ENCODE assay signal across 16 cellular contexts in genomic region chr4:73281396-73281795, GRCh38. TPM values are rescaled to one million over a fixed set of nuclear protein-coding genes. Genes with fewer than 3 reads are reported as not detected.
A peak's percentile ranks its signal among the peaks of the same experiment; 100 is the strongest.
DNase-seq lines count a peak whose midpoint lies in the region; ATAC-seq and TF ChIP-seq lines count a peak whose summit lies in the region.
"Had no signal": no experiment of that assay in that cellular context is flagged by ENCODE, and none has a peak within 500 bp of the region (broad histone marks: within the 10 kb centered on the region; RNA-seq: fewer than 3 reads in every experiment).

No MANE protein-coding gene starts in this region.

- no peak overlapping the region for H3K27ac Mint-ChIP-seq in activated naive CD8-positive, alpha-beta T cell treated with anti-CD3 and anti-CD28 coated beads for 36 hours
- H3K27ac Mint-ChIP-seq: B cell; CD4-positive, CD25-positive, alpha-beta regulatory T cell had no signal

- no peak for TF ChIP-seq CTCF in LNCaP clone FGC (IDR thresholded peaks at IDR 0.05; ENCODE audit: control insufficient read depth, extremely low read depth, insufficient read depth)

- H3K4me3 ChIP-seq in LNCaP clone FGC (ENCODE audit: low read depth, low read length) = no peak overlapping the region
- H3K4me3 ChIP-seq: BLaER1 treated with 17β-estradiol and CSF1 and Interleukin-3, amounts not matched to agents 10 nM and 100 nM; GM23248; HAP-1 had no signal

- no peak for ATAC-seq in GM18517 (IDR thresholded peaks at IDR 0.05; ENCODE audit: unreplicated experiment)

- peaks cover 11% of the 10 kb centered on the region for H3K9me3 Mint-ChIP-seq in activated naive CD8-positive, alpha-beta T cell treated with anti-CD3 and anti-CD28 coated beads for 36 hours

- peaks cover 3% of the 10 kb centered on the region for H3K4me1 Mint-ChIP-seq in activated naive CD8-positive, alpha-beta T cell treated with anti-CD3 and anti-CD28 coated beads for 36 hours
- H3K4me1 Mint-ChIP-seq: B cell had no signal

- DNase-seq in Ammon's horn (ENCODE audit: low spot score) = peak; percentile 3
- DNase-seq in LNCaP clone FGC (ENCODE audit: low read depth) = peak; percentile 32
- DNase-seq in globus pallidus (ENCODE audit: low spot score) = peak; percentile 14
- peak; percentile 52 for DNase-seq in midbrain (lab: John Stamatoyannopoulos, UW)
- DNase-seq in EL = no peak
- DNase-seq in activated naive CD8-positive, alpha-beta T cell treated with anti-CD3 and anti-CD28 coated beads for 36 hours = no peak
- no peak for DNase-seq in NK-92 (lab: John Stamatoyannopoulos, UW; ENCODE audit: unreplicated experiment)
- DNase-seq: 8988T; Caco-2; CD4-positive, CD25-positive, alpha-beta regulatory T cell; GF-D8; GM23248 had no signal

- H3K27me3 Mint-ChIP-seq in activated naive CD8-positive, alpha-beta T cell treated with anti-CD3 and anti-CD28 coated beads for 36 hours = no peaks in the 10 kb centered on the region
- H3K27me3 Mint-ChIP-seq: B cell; CD4-positive, CD25-positive, alpha-beta regulatory T cell had no signal

- H3K4me3 Mint-ChIP-seq in activated naive CD8-positive, alpha-beta T cell treated with anti-CD3 and anti-CD28 coated beads for 36 hours = no peak overlapping the region
- H3K4me3 Mint-ChIP-seq: B cell; CD4-positive, CD25-positive, alpha-beta regulatory T cell had no signal

- peaks cover 32% of the 10 kb centered on the region for H3K36me3 Mint-ChIP-seq in activated naive CD8-positive, alpha-beta T cell treated with anti-CD3 and anti-CD28 coated beads for 36 hours

RNA-seq across cellular contexts. Expression of gene ANKRD17, which starts 22.8 kb away (rescaled TPM):
- total RNA-seq in activated naive CD8-positive, alpha-beta T cell treated with anti-CD3 and anti-CD28 coated beads for 36 hours = 10 to 100 TPM; 61.6 to 65.0 TPM

Comparison
In these comparisons a context has a peak if more than half of its experiments do, and no peak if none do; other contexts are left out.
1. DNase-seq: peak in Ammon's horn (single experiment), LNCaP clone FGC (single experiment), globus pallidus (single experiment) and midbrain (single experiment); none in EL (single experiment), activated naive CD8-positive, alpha-beta T cell treated with anti-CD3 and anti-CD28 coated beads for 36 hours (single experiment) and NK-92 (single experiment).